1 cellular context compared by ENCODE assay signal in the genomic region with DNA sequence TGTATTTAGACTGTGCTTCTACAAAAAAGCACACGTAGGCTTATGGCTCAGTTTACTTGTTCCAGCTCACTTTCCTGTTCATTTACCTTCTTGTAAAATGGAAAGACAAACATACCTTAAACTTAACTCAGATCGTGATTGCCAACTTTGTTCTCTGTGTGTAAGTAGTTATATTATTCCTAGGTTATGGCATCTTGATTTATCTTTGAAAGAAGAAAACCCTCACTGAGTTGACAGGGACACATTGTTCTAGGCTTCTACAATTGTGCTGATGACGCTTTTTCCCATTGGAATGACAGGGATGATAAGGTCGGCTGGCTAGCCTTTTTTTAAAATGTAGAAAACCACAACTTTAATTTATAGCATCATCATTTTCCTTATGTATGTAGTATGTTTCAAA.
TF ChIP-seq lines count a peak whose summit lies in the region.

No MANE protein-coding gene starts in this region.

TF ChIP-seq in WTC11, 78 proteins besides CTCF, POLR2A, EP300 and RAD21 (continued from another document):
- TF ChIP-seq, protein P1, sequence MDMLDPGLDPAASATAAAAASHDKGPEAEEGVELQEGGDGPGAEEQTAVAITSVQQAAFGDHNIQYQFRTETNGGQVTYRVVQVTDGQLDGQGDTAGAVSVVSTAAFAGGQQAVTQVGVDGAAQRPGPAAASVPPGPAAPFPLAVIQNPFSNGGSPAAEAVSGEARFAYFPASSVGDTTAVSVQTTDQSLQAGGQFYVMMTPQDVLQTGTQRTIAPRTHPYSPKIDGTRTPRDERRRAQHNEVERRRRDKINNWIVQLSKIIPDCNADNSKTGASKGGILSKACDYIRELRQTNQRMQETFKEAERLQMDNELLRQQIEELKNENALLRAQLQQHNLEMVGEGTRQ (CRISPR knock-in tag; IDR thresholded peaks at IDR 0.05): no peak
- TF ChIP-seq, protein P2, sequence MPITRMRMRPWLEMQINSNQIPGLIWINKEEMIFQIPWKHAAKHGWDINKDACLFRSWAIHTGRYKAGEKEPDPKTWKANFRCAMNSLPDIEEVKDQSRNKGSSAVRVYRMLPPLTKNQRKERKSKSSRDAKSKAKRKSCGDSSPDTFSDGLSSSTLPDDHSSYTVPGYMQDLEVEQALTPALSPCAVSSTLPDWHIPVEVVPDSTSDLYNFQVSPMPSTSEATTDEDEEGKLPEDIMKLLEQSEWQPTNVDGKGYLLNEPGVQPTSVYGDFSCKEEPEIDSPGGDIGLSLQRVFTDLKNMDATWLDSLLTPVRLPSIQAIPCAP (CRISPR knock-in tag; IDR thresholded peaks at IDR 0.05): no peak
- TF ChIP-seq CREM (CRISPR knock-in tag; IDR thresholded peaks at IDR 0.05): no peak
- TF ChIP-seq, protein P3, sequence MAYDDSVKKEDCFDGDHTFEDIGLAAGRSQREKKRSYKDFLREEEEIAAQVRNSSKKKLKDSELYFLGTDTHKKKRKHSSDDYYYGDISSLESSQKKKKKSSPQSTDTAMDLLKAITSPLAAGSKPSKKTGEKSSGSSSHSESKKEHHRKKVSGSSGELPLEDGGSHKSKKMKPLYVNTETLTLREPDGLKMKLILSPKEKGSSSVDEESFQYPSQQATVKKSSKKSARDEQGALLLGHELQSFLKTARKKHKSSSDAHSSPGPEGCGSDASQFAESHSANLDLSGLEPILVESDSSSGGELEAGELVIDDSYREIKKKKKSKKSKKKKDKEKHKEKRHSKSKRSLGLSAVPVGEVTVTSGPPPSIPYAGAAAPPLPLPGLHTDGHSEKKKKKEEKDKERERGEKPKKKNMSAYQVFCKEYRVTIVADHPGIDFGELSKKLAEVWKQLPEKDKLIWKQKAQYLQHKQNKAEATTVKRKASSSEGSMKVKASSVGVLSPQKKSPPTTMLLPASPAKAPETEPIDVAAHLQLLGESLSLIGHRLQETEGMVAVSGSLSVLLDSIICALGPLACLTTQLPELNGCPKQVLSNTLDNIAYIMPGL (CRISPR knock-in tag; IDR thresholded peaks at IDR 0.05): no peak
- no peak for TF ChIP-seq CBFB (CRISPR knock-in tag; IDR thresholded peaks at IDR 0.05; ENCODE audit: low read depth)
- no peak for TF ChIP-seq ZNF416 (CRISPR knock-in tag; IDR thresholded peaks at IDR 0.05)
- TF ChIP-seq, protein P4, sequence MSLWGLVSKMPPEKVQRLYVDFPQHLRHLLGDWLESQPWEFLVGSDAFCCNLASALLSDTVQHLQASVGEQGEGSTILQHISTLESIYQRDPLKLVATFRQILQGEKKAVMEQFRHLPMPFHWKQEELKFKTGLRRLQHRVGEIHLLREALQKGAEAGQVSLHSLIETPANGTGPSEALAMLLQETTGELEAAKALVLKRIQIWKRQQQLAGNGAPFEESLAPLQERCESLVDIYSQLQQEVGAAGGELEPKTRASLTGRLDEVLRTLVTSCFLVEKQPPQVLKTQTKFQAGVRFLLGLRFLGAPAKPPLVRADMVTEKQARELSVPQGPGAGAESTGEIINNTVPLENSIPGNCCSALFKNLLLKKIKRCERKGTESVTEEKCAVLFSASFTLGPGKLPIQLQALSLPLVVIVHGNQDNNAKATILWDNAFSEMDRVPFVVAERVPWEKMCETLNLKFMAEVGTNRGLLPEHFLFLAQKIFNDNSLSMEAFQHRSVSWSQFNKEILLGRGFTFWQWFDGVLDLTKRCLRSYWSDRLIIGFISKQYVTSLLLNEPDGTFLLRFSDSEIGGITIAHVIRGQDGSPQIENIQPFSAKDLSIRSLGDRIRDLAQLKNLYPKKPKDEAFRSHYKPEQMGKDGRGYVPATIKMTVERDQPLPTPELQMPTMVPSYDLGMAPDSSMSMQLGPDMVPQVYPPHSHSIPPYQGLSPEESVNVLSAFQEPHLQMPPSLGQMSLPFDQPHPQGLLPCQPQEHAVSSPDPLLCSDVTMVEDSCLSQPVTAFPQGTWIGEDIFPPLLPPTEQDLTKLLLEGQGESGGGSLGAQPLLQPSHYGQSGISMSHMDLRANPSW (CRISPR knock-in tag; conservative IDR thresholded peaks at IDR 0.05; ENCODE audit: low read depth): no peak
- TF ChIP-seq ZNF671 (CRISPR knock-in tag; IDR thresholded peaks at IDR 0.05): no peak
- TF ChIP-seq, protein P5, sequence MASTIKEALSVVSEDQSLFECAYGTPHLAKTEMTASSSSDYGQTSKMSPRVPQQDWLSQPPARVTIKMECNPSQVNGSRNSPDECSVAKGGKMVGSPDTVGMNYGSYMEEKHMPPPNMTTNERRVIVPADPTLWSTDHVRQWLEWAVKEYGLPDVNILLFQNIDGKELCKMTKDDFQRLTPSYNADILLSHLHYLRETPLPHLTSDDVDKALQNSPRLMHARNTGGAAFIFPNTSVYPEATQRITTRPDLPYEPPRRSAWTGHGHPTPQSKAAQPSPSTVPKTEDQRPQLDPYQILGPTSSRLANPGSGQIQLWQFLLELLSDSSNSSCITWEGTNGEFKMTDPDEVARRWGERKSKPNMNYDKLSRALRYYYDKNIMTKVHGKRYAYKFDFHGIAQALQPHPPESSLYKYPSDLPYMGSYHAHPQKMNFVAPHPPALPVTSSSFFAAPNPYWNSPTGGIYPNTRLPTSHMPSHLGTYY (CRISPR knock-in tag; IDR thresholded peaks at IDR 0.05): no peak
- no peak for TF ChIP-seq MXD4 (CRISPR knock-in tag; IDR thresholded peaks at IDR 0.05; ENCODE audit: borderline replicate concordance)
- TF ChIP-seq EMX1 (CRISPR knock-in tag; IDR thresholded peaks at IDR 0.05): no peak
- no peak for TF ChIP-seq ZNF423 (CRISPR knock-in tag; IDR thresholded peaks at IDR 0.05)
- TF ChIP-seq PRRX2 (CRISPR knock-in tag; IDR thresholded peaks at IDR 0.05): no peak
- TF ChIP-seq NFE2L1 (CRISPR knock-in tag; IDR thresholded peaks at IDR 0.05): no peak
- TF ChIP-seq, protein P6, sequence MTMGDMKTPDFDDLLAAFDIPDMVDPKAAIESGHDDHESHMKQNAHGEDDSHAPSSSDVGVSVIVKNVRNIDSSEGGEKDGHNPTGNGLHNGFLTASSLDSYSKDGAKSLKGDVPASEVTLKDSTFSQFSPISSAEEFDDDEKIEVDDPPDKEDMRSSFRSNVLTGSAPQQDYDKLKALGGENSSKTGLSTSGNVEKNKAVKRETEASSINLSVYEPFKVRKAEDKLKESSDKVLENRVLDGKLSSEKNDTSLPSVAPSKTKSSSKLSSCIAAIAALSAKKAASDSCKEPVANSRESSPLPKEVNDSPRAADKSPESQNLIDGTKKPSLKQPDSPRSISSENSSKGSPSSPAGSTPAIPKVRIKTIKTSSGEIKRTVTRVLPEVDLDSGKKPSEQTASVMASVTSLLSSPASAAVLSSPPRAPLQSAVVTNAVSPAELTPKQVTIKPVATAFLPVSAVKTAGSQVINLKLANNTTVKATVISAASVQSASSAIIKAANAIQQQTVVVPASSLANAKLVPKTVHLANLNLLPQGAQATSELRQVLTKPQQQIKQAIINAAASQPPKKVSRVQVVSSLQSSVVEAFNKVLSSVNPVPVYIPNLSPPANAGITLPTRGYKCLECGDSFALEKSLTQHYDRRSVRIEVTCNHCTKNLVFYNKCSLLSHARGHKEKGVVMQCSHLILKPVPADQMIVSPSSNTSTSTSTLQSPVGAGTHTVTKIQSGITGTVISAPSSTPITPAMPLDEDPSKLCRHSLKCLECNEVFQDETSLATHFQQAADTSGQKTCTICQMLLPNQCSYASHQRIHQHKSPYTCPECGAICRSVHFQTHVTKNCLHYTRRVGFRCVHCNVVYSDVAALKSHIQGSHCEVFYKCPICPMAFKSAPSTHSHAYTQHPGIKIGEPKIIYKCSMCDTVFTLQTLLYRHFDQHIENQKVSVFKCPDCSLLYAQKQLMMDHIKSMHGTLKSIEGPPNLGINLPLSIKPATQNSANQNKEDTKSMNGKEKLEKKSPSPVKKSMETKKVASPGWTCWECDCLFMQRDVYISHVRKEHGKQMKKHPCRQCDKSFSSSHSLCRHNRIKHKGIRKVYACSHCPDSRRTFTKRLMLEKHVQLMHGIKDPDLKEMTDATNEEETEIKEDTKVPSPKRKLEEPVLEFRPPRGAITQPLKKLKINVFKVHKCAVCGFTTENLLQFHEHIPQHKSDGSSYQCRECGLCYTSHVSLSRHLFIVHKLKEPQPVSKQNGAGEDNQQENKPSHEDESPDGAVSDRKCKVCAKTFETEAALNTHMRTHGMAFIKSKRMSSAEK (CRISPR knock-in tag; IDR thresholded peaks at IDR 0.05; ENCODE audit: borderline replicate concordance): no peak
- TF ChIP-seq, protein P7, sequence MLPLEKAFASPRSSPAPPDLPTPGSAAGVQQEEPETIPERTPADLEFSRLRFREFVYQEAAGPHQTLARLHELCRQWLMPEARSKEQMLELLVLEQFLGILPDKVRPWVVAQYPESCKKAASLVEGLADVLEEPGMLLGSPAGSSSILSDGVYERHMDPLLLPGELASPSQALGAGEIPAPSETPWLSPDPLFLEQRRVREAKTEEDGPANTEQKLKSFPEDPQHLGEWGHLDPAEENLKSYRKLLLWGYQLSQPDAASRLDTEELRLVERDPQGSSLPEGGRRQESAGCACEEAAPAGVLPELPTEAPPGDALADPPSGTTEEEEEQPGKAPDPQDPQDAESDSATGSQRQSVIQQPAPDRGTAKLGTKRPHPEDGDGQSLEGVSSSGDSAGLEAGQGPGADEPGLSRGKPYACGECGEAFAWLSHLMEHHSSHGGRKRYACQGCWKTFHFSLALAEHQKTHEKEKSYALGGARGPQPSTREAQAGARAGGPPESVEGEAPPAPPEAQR (CRISPR knock-in tag; IDR thresholded peaks at IDR 0.05): no peak
- TF ChIP-seq, protein P8, sequence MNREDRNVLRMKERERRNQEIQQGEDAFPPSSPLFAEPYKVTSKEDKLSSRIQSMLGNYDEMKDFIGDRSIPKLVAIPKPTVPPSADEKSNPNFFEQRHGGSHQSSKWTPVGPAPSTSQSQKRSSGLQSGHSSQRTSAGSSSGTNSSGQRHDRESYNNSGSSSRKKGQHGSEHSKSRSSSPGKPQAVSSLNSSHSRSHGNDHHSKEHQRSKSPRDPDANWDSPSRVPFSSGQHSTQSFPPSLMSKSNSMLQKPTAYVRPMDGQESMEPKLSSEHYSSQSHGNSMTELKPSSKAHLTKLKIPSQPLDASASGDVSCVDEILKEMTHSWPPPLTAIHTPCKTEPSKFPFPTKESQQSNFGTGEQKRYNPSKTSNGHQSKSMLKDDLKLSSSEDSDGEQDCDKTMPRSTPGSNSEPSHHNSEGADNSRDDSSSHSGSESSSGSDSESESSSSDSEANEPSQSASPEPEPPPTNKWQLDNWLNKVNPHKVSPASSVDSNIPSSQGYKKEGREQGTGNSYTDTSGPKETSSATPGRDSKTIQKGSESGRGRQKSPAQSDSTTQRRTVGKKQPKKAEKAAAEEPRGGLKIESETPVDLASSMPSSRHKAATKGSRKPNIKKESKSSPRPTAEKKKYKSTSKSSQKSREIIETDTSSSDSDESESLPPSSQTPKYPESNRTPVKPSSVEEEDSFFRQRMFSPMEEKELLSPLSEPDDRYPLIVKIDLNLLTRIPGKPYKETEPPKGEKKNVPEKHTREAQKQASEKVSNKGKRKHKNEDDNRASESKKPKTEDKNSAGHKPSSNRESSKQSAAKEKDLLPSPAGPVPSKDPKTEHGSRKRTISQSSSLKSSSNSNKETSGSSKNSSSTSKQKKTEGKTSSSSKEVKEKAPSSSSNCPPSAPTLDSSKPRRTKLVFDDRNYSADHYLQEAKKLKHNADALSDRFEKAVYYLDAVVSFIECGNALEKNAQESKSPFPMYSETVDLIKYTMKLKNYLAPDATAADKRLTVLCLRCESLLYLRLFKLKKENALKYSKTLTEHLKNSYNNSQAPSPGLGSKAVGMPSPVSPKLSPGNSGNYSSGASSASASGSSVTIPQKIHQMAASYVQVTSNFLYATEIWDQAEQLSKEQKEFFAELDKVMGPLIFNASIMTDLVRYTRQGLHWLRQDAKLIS (CRISPR knock-in tag; IDR thresholded peaks at IDR 0.05; ENCODE audit: borderline replicate concordance): no peak
